ENCODE assay signal across 1 cellular context in the genomic region with DNA sequence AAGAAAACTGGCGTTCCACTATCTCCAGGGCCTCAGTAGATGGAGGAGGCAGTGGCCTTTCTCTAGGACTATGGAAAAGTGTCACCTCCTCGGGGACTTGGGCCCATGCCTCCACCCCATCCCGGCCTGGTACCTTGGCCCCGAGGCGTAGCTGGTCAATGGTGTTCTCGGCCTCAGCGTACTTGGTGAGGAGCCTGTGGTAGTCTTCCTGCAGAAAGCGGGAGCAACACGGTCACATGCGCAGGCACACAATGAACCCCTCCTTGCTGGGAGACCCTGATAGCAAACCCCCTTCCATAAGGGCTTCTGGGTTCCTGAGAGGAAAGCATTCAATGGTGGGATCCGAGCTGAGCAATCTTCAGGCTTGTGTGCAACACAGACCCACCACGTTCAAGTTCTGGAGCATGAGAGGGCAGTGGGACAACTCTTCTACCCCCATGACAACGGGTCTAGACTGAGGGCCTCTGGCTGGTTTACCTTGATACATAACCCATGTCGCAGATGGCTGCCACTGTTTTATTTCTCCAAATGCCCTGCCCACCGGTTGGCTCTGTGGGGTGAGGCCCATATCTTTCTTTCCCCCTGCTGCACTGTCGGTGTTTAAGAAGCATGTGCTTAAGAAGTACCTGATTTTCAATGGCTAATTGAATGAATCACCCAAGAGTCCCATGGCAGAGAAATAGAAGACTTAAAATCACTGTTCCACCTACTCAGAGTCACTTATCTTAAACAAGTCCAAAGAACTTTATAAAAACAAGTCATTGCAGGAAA.
TF ChIP-seq lines count a peak whose summit lies in the region.

No MANE protein-coding gene starts in this region.

TF ChIP-seq in K562, 482 proteins besides CTCF, POLR2A, EP300 and RAD21:
- peak; percentile 2; the same call in 1 of the 2 replicates for TF ChIP-seq ESRRA (IDR thresholded peaks at IDR 0.05; ENCODE audit: borderline replicate concordance, low read depth)
- TF ChIP-seq, protein P1, sequence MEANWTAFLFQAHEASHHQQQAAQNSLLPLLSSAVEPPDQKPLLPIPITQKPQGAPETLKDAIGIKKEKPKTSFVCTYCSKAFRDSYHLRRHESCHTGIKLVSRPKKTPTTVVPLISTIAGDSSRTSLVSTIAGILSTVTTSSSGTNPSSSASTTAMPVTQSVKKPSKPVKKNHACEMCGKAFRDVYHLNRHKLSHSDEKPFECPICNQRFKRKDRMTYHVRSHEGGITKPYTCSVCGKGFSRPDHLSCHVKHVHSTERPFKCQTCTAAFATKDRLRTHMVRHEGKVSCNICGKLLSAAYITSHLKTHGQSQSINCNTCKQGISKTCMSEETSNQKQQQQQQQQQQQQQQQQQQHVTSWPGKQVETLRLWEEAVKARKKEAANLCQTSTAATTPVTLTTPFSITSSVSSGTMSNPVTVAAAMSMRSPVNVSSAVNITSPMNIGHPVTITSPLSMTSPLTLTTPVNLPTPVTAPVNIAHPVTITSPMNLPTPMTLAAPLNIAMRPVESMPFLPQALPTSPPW (CRISPR knock-in tag; IDR thresholded peaks at IDR 0.05) = no peak
- 0 out of 2 replicates have a peak, but pooled peaks have one; percentile 26 for TF ChIP-seq POLR2G (IDR thresholded peaks at IDR 0.05; ENCODE audit: low read depth, low read length)
- TF ChIP-seq, protein P2, sequence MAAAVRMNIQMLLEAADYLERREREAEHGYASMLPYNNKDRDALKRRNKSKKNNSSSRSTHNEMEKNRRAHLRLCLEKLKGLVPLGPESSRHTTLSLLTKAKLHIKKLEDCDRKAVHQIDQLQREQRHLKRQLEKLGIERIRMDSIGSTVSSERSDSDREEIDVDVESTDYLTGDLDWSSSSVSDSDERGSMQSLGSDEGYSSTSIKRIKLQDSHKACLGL (CRISPR knock-in tag; IDR thresholded peaks at IDR 0.05; ENCODE audit: borderline replicate concordance, poor library complexity, severe bottlenecking) = no peak
- TF ChIP-seq CCNT2 (IDR thresholded peaks at IDR 0.05; ENCODE audit: borderline replicate concordance, extremely low read depth, insufficient read length, low read depth, low read length) = no peak
- TF ChIP-seq HNRNPK (IDR thresholded peaks at IDR 0.05; ENCODE audit: low read depth, low read length, poor library complexity, severe bottlenecking) = no peak
- TF ChIP-seq, protein P3, sequence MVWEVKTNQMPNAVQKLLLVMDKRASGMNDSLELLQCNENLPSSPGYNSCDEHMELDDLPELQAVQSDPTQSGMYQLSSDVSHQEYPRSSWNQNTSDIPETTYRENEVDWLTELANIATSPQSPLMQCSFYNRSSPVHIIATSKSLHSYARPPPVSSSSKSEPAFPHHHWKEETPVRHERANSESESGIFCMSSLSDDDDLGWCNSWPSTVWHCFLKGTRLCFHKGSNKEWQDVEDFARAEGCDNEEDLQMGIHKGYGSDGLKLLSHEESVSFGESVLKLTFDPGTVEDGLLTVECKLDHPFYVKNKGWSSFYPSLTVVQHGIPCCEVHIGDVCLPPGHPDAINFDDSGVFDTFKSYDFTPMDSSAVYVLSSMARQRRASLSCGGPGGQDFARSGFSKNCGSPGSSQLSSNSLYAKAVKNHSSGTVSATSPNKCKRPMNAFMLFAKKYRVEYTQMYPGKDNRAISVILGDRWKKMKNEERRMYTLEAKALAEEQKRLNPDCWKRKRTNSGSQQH (CRISPR knock-in tag; IDR thresholded peaks at IDR 0.05) = no peak
